Comparison of ENCODE assay signal across 2 cellular contexts in the genomic region with DNA sequence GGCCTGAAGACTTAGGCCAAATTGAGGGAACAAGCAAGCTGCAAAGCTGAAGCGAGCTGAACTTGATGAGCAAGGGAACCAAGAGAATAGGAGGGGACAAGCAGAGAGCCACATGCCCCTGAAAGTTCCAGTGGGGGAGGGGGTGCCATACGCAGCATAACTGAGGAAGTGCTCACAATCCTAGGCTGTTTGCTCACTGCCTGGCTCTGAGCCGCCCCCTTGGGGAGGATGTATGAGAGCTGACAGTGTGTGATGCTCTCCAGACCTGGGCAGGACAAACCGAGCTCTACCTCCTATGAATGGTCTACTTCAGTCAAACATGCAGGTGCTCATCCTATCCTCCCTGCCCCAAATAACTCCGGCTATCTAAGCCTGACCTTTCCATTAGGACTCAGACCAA.
TF ChIP-seq lines count a peak whose summit lies in the region.

No MANE protein-coding gene starts in this region.

TF ChIP-seq in GM23338, 12 proteins besides CTCF, POLR2A, EP300 and RAD21:
- TF ChIP-seq JUNB (IDR thresholded peaks at IDR 0.05; ENCODE audit: unreplicated experiment) (no peak), STAT1 (IDR thresholded peaks at IDR 0.05; ENCODE audit: unreplicated experiment) (no peak), EZH2 (IDR thresholded peaks at IDR 0.05; ENCODE audit: low read depth, unreplicated experiment) (no peak)
- TF ChIP-seq, protein P1, sequence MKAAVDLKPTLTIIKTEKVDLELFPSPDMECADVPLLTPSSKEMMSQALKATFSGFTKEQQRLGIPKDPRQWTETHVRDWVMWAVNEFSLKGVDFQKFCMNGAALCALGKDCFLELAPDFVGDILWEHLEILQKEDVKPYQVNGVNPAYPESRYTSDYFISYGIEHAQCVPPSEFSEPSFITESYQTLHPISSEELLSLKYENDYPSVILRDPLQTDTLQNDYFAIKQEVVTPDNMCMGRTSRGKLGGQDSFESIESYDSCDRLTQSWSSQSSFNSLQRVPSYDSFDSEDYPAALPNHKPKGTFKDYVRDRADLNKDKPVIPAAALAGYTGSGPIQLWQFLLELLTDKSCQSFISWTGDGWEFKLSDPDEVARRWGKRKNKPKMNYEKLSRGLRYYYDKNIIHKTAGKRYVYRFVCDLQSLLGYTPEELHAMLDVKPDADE (IDR thresholded peaks at IDR 0.05): no peak

TF ChIP-seq in K562, 482 proteins besides CTCF, POLR2A, EP300 and RAD21:
- TF ChIP-seq GTF2E2 (tag; IDR thresholded peaks at IDR 0.05) (no peak), NFRKB (IDR thresholded peaks at IDR 0.05; ENCODE audit: low read depth) (no peak), CBX8 (IDR thresholded peaks at IDR 0.05; ENCODE audit: borderline replicate concordance, extremely low read depth, low read depth, low read length, poor library complexity, severe bottlenecking) (no peak), JUN (IDR thresholded peaks at IDR 0.05; ENCODE audit: borderline replicate concordance, low read depth, low read length) (no peak), JUN (CRISPR knock-in tag; IDR thresholded peaks at IDR 0.05; ENCODE audit: borderline replicate concordance) (no peak), ZNF75A (CRISPR knock-in tag; IDR thresholded peaks at IDR 0.05) (no peak), HOXB6 (CRISPR knock-in tag; IDR thresholded peaks at IDR 0.05; ENCODE audit: borderline replicate concordance) (no peak), RBM39 (optimal IDR thresholded peaks at IDR 0.05; ENCODE audit: low read depth, low read length) (no peak), CHCHD3 (CRISPR knock-in tag; IDR thresholded peaks at IDR 0.05) (no peak), ZNF79 (CRISPR knock-in tag; IDR thresholded peaks at IDR 0.05; ENCODE audit: low read depth) (no peak), TARDBP (IDR thresholded peaks at IDR 0.05) (no peak), GTF2A2 (tag; IDR thresholded peaks at IDR 0.05) (no peak), SP1 (CRISPR knock-in tag; IDR thresholded peaks at IDR 0.05) (no peak), FOS (IDR thresholded peaks at IDR 0.05; ENCODE audit: extremely low read depth, insufficient read length) (no peak), TCF3 (CRISPR knock-in tag; IDR thresholded peaks at IDR 0.05) (no peak)
- TF ChIP-seq, protein P2, sequence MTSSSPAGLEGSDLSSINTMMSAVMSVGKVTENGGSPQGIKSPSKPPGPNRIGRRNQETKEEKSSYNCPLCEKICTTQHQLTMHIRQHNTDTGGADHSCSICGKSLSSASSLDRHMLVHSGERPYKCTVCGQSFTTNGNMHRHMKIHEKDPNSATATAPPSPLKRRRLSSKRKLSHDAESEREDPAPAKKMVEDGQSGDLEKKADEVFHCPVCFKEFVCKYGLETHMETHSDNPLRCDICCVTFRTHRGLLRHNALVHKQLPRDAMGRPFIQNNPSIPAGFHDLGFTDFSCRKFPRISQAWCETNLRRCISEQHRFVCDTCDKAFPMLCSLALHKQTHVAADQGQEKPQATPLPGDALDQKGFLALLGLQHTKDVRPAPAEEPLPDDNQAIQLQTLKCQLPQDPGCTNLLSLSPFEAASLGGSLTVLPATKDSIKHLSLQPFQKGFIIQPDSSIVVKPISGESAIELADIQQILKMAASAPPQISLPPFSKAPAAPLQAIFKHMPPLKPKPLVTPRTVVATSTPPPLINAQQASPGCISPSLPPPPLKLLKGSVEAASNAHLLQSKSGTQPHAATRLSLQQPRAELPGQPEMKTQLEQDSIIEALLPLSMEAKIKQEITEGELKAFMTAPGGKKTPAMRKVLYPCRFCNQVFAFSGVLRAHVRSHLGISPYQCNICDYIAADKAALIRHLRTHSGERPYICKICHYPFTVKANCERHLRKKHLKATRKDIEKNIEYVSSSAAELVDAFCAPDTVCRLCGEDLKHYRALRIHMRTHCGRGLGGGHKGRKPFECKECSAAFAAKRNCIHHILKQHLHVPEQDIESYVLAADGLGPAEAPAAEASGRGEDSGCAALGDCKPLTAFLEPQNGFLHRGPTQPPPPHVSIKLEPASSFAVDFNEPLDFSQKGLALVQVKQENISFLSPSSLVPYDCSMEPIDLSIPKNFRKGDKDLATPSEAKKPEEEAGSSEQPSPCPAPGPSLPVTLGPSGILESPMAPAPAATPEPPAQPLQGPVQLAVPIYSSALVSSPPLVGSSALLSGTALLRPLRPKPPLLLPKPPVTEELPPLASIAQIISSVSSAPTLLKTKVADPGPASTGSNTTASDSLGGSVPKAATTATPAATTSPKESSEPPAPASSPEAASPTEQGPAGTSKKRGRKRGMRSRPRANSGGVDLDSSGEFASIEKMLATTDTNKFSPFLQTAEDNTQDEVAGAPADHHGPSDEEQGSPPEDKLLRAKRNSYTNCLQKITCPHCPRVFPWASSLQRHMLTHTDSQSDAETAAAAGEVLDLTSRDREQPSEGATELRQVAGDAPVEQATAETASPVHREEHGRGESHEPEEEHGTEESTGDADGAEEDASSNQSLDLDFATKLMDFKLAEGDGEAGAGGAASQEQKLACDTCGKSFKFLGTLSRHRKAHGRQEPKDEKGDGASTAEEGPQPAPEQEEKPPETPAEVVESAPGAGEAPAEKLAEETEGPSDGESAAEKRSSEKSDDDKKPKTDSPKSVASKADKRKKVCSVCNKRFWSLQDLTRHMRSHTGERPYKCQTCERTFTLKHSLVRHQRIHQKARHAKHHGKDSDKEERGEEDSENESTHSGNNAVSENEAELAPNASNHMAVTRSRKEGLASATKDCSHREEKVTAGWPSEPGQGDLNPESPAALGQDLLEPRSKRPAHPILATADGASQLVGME (CRISPR knock-in tag; IDR thresholded peaks at IDR 0.05): no peak
- TF ChIP-seq, protein P3, sequence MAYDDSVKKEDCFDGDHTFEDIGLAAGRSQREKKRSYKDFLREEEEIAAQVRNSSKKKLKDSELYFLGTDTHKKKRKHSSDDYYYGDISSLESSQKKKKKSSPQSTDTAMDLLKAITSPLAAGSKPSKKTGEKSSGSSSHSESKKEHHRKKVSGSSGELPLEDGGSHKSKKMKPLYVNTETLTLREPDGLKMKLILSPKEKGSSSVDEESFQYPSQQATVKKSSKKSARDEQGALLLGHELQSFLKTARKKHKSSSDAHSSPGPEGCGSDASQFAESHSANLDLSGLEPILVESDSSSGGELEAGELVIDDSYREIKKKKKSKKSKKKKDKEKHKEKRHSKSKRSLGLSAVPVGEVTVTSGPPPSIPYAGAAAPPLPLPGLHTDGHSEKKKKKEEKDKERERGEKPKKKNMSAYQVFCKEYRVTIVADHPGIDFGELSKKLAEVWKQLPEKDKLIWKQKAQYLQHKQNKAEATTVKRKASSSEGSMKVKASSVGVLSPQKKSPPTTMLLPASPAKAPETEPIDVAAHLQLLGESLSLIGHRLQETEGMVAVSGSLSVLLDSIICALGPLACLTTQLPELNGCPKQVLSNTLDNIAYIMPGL (CRISPR knock-in tag; IDR thresholded peaks at IDR 0.05): no peak
